8 cellular contexts compared by ENCODE assay signal in genomic region chr5:10724799-10725507, GRCh38. TPM values are rescaled to one million over a fixed set of nuclear protein-coding genes. Genes with fewer than 3 reads are reported as not detected.
A peak's percentile ranks its signal among the peaks of the same experiment; 100 is the strongest.
DNase-seq lines count a peak whose midpoint lies in the region; ATAC-seq, FAIRE-seq and TF ChIP-seq lines count a peak whose summit lies in the region.

No MANE protein-coding gene starts in this region.

- no peak for ATAC-seq in naive thymus-derived CD8-positive, alpha-beta T cell
- no peak for ATAC-seq in GM19351 (IDR thresholded peaks at IDR 0.05; ENCODE audit: unreplicated experiment)

- peaks cover 4 to 48% (median 24%) of the 10 kb centered on the region in 3 donors for H3K36me3 Mint-ChIP-seq in naive thymus-derived CD8-positive, alpha-beta T cell

- peak; percentile 60 for TF ChIP-seq CTCF in AG09309 (IDR thresholded peaks at IDR 0.05; ENCODE audit: control insufficient read depth, insufficient read depth, low read depth, low read length, missing control alignments)

- H3K4me1 Mint-ChIP-seq in naive thymus-derived CD8-positive, alpha-beta T cell: peaks cover 7 to 20% (median 13%) of the 10 kb centered on the region in 4 donors

- TF ChIP-seq POLR2A in GM12892 (IDR thresholded peaks at IDR 0.05; ENCODE audit: low read depth, low read length): no peak

- H3K4me3 ChIP-seq in AG09309 (ENCODE audit: control insufficient read depth, low read depth, low read length): no peak overlapping the region

- no peaks in the 10 kb centered on the region for H3K9me3 Mint-ChIP-seq in naive thymus-derived CD8-positive, alpha-beta T cell

- no peak for FAIRE-seq in GM12892 (lab: Jason Lieb, UNC)

- H3K4me3 Mint-ChIP-seq in naive thymus-derived CD8-positive, alpha-beta T cell: no peak overlapping the region

- H3K27ac Mint-ChIP-seq in naive thymus-derived CD8-positive, alpha-beta T cell: no peak overlapping the region

- no peaks in the 10 kb centered on the region for H3K27me3 Mint-ChIP-seq in naive thymus-derived CD8-positive, alpha-beta T cell

- POLR2A ChIA-PET in naive thymus-derived CD8-positive, alpha-beta T cell (lab: Charles Lee): no interaction called here

- DNase-seq in AG09309 (ENCODE audit: low read depth): peak; percentile 38
- DNase-seq in NCI-H2196 treated with DMSO at 0.1 percent for 48 hours (lab: John Stamatoyannopoulos, UW; ENCODE audit: unreplicated experiment): peak; percentile 73
- DNase-seq in dermis blood vessel endothelial cell: peak; percentile 92
- DNase-seq in mucosa of gallbladder (ENCODE audit: low spot score): peak; percentile 26
- DNase-seq in naive thymus-derived CD8-positive, alpha-beta T cell: no peak
- DNase-seq in GM12892 (ENCODE audit: insufficient read length): no peak
- no peak for DNase-seq in stimulated activated CD4-positive, alpha-beta T cell treated with anti-CD3 and anti-CD28 coated beads, Interleukin-4, amount 100 ng/mL, for 24 hours

RNA-seq across cellular contexts. Expression of gene DAP, which starts 36.1 kb away (rescaled TPM):
- total RNA-seq in dermis blood vessel endothelial cell (36.2 and 89.6 TPM in 2 replicates), mucosa of gallbladder (178 TPM)
- total RNA-seq in naive thymus-derived CD8-positive, alpha-beta T cell: 10 to 100 TPM; 31.0 to 32.3 TPM
- 10 to 100 TPM; 42.7 to 71.9 (median 53.0) TPM for polyA plus RNA-seq in naive thymus-derived CD8-positive, alpha-beta T cell
- 54.5 TPM for polyA plus RNA-seq in GM12892 (2012; ENCODE audit: missing spikeins)

Comparison
In these comparisons a context has a peak if more than half of its experiments do, and no peak if none do; other contexts are left out.
1. DNase-seq: peak in AG09309 (single experiment), NCI-H2196 treated with DMSO at 0.1 percent for 48 hours (single experiment), dermis blood vessel endothelial cell (single experiment) and mucosa of gallbladder (single experiment); none in naive thymus-derived CD8-positive, alpha-beta T cell (0 of 10), GM12892 (single experiment) and stimulated activated CD4-positive, alpha-beta T cell treated with anti-CD3 and anti-CD28 coated beads, Interleukin-4, amount 100 ng/mL, for 24 hours (single experiment).